In genomic region chr15:84794148-84794547, GRCh38 we compare ENCODE assay signal across 11 cellular contexts. TPM values are rescaled to one million over a fixed set of nuclear protein-coding genes. Genes with fewer than 3 reads are reported as not detected.
"Had no signal": no experiment of that assay in that cellular context is flagged by ENCODE, and none has a peak within 500 bp of the region (broad histone marks: within the 10 kb centered on the region; RNA-seq: fewer than 3 reads in every experiment).

No MANE protein-coding gene starts in this region.

- ATAC-seq: GM23338, HCT116 had no signal

- H3K4me3 ChIP-seq: GM23248, GM23338, HAP-1 had no signal

- H3K9ac ChIP-seq: GM23248 had no signal

- H2AFZ ChIP-seq: GM23248, GM23338 had no signal

- H3K9me3 Mint-ChIP-seq: GM23338, H9, HFFc6 had no signal

- H3K27ac ChIP-seq: GM23248 had no signal

- H3K4me3 Mint-ChIP-seq: GM23338, H9, HFFc6 had no signal

- H3K4me2 ChIP-seq: GM23338 had no signal

- H3K27ac Mint-ChIP-seq: GM23338, H9, HFFc6 had no signal

- H3K4me1 ChIP-seq: HAP-1 had no signal

- H3K9me3 ChIP-seq: HAP-1 had no signal

- DNase-seq: GM23248, GOT3, H7, H9, HCEC 1CT, HFFc6 had no signal

- FAIRE-seq: H1, H54 had no signal

RNA-seq across cellular contexts. Expression of gene ALPK3, which starts 23.0 kb away (rescaled TPM):
- polyA plus RNA-seq: GM23248 had no signal
